In genomic region chr6:4459032-4459431, GRCh38 we compare ENCODE assay signal across 10 cellular contexts.
DNase-seq lines count a peak whose midpoint lies in the region; TF ChIP-seq lines count a peak whose summit lies in the region.
"Had no signal": no experiment of that assay in that cellular context is flagged by ENCODE, and none has a peak within 500 bp of the region (broad histone marks: within the 10 kb centered on the region; RNA-seq: fewer than 3 reads in every experiment).

No MANE protein-coding gene starts in this region.

- H3K9ac ChIP-seq in stomach smooth muscle (ENCODE audit: low read length in 2 of 2) = no peak overlapping the region

- H3K9me3 Mint-ChIP-seq in progenitor cell of endocrine pancreas (ENCODE audit: low read depth) = peaks cover 3% of the 10 kb centered on the region

- peaks cover 6% of the 10 kb centered on the region for H3K4me1 Mint-ChIP-seq in progenitor cell of endocrine pancreas (ENCODE audit: low read depth)

- H3K4me3 ChIP-seq in fibroblast of mammary gland (ENCODE audit: control insufficient read depth, low read depth, low read length) (no peak overlapping the region), stomach smooth muscle (ENCODE audit: low read length in 2 of 2) (no peak overlapping the region)

- no peaks in the 10 kb centered on the region for H3K36me3 Mint-ChIP-seq in progenitor cell of endocrine pancreas (ENCODE audit: insufficient read depth)

- H3K4me3 Mint-ChIP-seq in progenitor cell of endocrine pancreas (ENCODE audit: low read depth) = no peak overlapping the region

- no peaks in the 10 kb centered on the region for H3K36me3 ChIP-seq in stomach smooth muscle (ENCODE audit: control insufficient read depth in 2 of 2, insufficient read depth in 2 of 2, low read length in 2 of 2)

- TF ChIP-seq CTCF in fibroblast of mammary gland (conservative IDR thresholded peaks at IDR 0.05; ENCODE audit: control insufficient read depth, insufficient read depth, low read depth, low read length) = no peak
- no peak for TF ChIP-seq CTCF in progenitor cell of endocrine pancreas (IDR thresholded peaks at IDR 0.05; ENCODE audit: unreplicated experiment)

- H3K4me1 ChIP-seq in stomach smooth muscle (ENCODE audit: control insufficient read depth, insufficient read depth, low read length) = peaks cover 23% of the 10 kb centered on the region

- no peaks in the 10 kb centered on the region for H3K27me3 ChIP-seq in stomach smooth muscle (ENCODE audit: control insufficient read depth in 1 of 2, insufficient read depth in 2 of 2, low read length in 2 of 2)

- no peaks in the 10 kb centered on the region for H3K27me3 Mint-ChIP-seq in progenitor cell of endocrine pancreas

- H3K27ac ChIP-seq in stomach smooth muscle (ENCODE audit: low read length) = peak overlapping the region; percentile 64

- peaks cover 0 to 4% of the 10 kb centered on the region in 2 donors for H3K9me3 ChIP-seq in stomach smooth muscle (ENCODE audit: control insufficient read depth in 2 of 2, low read length in 2 of 2)

- no peak overlapping the region for H3K27ac Mint-ChIP-seq in progenitor cell of endocrine pancreas

- peak; percentile 13 for DNase-seq in DMS153 (lab: John Stamatoyannopoulos, UW)
- DNase-seq in DMS153 treated with DMSO at 0.1 percent for 48 hours (lab: John Stamatoyannopoulos, UW; ENCODE audit: unreplicated experiment) = no peak
- peak; percentile 22 to 74 for DNase-seq in SW 1271 (lab: John Stamatoyannopoulos, UW)
- peak; percentile 89 for DNase-seq in fibroblast of mammary gland (ENCODE audit: low read depth)
- no peak for DNase-seq in GDM1 (lab: John Stamatoyannopoulos, UW)
- no peak for DNase-seq in activated CD4-positive, alpha-beta T cell treated with anti-CD3 and anti-CD28 coated beads for 48 hours
- no peak for DNase-seq in progenitor cell of endocrine pancreas (ENCODE audit: low spot score, unreplicated experiment)
- DNase-seq: NCI-H1048, nucleus accumbens had no signal

Comparison
In these comparisons a context has a peak if more than half of its experiments do, and no peak if none do; other contexts are left out.
1. DNase-seq: peak in DMS153 (single experiment), SW 1271 (2 of 2) and fibroblast of mammary gland (single experiment); none in DMS153 treated with DMSO at 0.1 percent for 48 hours (single experiment), GDM1 (single experiment), activated CD4-positive, alpha-beta T cell treated with anti-CD3 and anti-CD28 coated beads for 48 hours (single experiment) and progenitor cell of endocrine pancreas (single experiment).